In the genomic region with DNA sequence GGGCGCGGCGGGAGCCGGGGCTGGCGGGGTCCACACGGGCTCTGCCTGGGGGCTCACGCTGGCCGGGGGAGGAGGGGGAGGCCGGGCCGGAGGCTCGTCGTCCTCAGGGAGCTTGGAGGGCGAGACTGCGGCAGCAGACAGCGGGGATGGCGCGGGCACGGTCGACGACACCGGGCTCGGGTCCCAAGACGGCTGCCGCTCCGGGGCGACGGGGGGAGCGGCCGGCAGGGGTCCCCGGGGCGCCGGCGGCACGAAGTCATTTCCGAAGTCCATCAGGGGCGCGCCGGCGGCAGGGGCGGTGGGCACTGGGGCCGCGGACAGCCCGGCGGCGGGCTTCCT, we compare ENCODE assay signal across 8 cellular contexts. TPM values are rescaled to one million over a fixed set of nuclear protein-coding genes. Genes with fewer than 3 reads are reported as not detected.
A peak's percentile ranks its signal among the peaks of the same experiment; 100 is the strongest.
DNase-seq lines count a peak whose midpoint lies in the region; ATAC-seq, FAIRE-seq and TF ChIP-seq lines count a peak whose summit lies in the region.

No MANE protein-coding gene starts in this region.

- no peaks in the 10 kb centered on the region for H3K36me3 Mint-ChIP-seq in WTC11

- H3K4me1 ChIP-seq in A549 = peaks cover 44% of the 10 kb centered on the region
- H3K4me1 ChIP-seq in right atrium auricular region = peaks cover 0 to 50% of the 10 kb centered on the region in 2 donors
- H3K4me1 ChIP-seq in spleen = peaks cover 47 to 81% (median 73%) of the 10 kb centered on the region in 6 donors

- TF ChIP-seq EP300 in A549 (IDR thresholded peaks at IDR 0.05) = no peak

- no peak for FAIRE-seq in A549 (lab: Jason Lieb, UNC)

- H3K9me3 ChIP-seq in A549 (no peaks in the 10 kb centered on the region), right atrium auricular region (no peaks in the 10 kb centered on the region), spleen (no peaks in the 10 kb centered on the region)

- POLR2A ChIA-PET in A549 (lab: Yijun Ruan, JAX) (interaction anchor here (0.8 to 3.8 kb wide), 20 partner anchors 9 to 1282 kb away, joined by 3 to 41 read pairs (median 7); a partner anchor contains a TSS), WTC11 (lab: Charles Lee) (interaction anchor here (0.6 to 1.9 kb wide), 21 partner anchors 9 to 491 kb away, joined by 3 to 10 read pairs (median 4); a partner anchor contains a TSS)

- intact Hi-C loops in spleen (cut with DNase I; ENCODE audit: low total_unique reads) = no loop called here

- TF ChIP-seq POLR2A in A549 (IDR thresholded peaks at IDR 0.05; ENCODE audit: low read length) (no peak), spleen (IDR thresholded peaks at IDR 0.05) (no peak)

- no peaks in the 10 kb centered on the region for H3K9me3 Mint-ChIP-seq in WTC11

- H3K27ac Mint-ChIP-seq in WTC11 = no peak overlapping the region

- DNase-seq in A549 (ENCODE audit: low read depth in 1 of 2, low spot score in 1 of 2) = peak in 1 of 2 experiments; percentile 31
- no peak for DNase-seq in WTC11 (ENCODE audit: low spot score)
- no peak for DNase-seq in right atrium auricular region (ENCODE audit: low spot score)
- peak; percentile 94 for DNase-seq in spleen
- no peak for DNase-seq in D341Med (ENCODE audit: low spot score)
- DNase-seq in SIG-M5 (lab: John Stamatoyannopoulos, UW) = no peak
- no peak for DNase-seq in NCI-H510A treated with DMSO at 0.1 percent for 48 hours (lab: John Stamatoyannopoulos, UW)

- CTCF ChIA-PET in A549 (lab: Yijun Ruan, JAX) (interaction anchor here (0.7 to 4.8 kb wide), 27 partner anchors 9 to 159 kb away, joined by 3 to 198 read pairs (median 9); no protein-coding TSS in a partner anchor), WTC11 (lab: Charles Lee) (interaction anchor here (0.5 to 4.3 kb wide), 8 partner anchors 9 to 211 kb away, joined by 3 to 25 read pairs (median 6); no protein-coding TSS in a partner anchor)

- H3K36me3 ChIP-seq in right atrium auricular region (no peaks in the 10 kb centered on the region), spleen (no peaks in the 10 kb centered on the region)

- H3K4me3 ChIP-seq in A549 (peak overlapping the region; percentile 95), right atrium auricular region (peak overlapping the region; percentile 97 to 98), spleen (peak overlapping the region; percentile 71 to 95 (median 84))

- WGBS in A549 (ENCODE audit: missing lambda C conversion rate) = 0% methylated on average over 22 of the region's 45 CpGs
- WGBS in spleen, 5 donors = 0 to 1% (median 1%) methylated on average over 9 to 45 of the region's 45 CpGs; no CpG with 5 or more reads in 1 of the 5 donors

- peak overlapping the region; percentile 99 for H3K4me3 Mint-ChIP-seq in WTC11

- H3K27ac ChIP-seq in A549 (peak overlapping the region; percentile 94 to 97), right atrium auricular region (peak overlapping the region; percentile 99 to 100), spleen (peak overlapping the region; percentile 98 to 99 (median 99))

- TF ChIP-seq RAD21 in A549 (conservative IDR thresholded peaks at IDR 0.05 in 1 of 2, IDR thresholded peaks at IDR 0.05 in 1 of 2) = no peak

- H3K27me3 ChIP-seq in right atrium auricular region (no peaks in the 10 kb centered on the region), spleen (replicated peaks in 1 of 7) (no peaks in the 10 kb centered on the region)

- no peak for TF ChIP-seq CTCF in A549 (IDR thresholded peaks at IDR 0.05)
- no peak for TF ChIP-seq CTCF in WTC11 (IDR thresholded peaks at IDR 0.05)
- no peak for TF ChIP-seq CTCF in right atrium auricular region (IDR thresholded peaks at IDR 0.05)
- TF ChIP-seq CTCF in spleen (IDR thresholded peaks at IDR 0.05 in 8 of 11, conservative IDR thresholded peaks at IDR 0.05 in 3 of 11) = no peak

- peak overlapping the region; percentile 96 for H3K4me2 ChIP-seq in A549

- no peaks in the 10 kb centered on the region for H3K27me3 Mint-ChIP-seq in WTC11 (ENCODE audit: low read depth)

- ATAC-seq in A549 = peak in 1 of 2 experiments; percentile 22; a peak in 2 of 6 replicates
- ATAC-seq in GM21528 (IDR thresholded peaks at IDR 0.05; ENCODE audit: low FRiP score, unreplicated experiment) = peak; percentile 1
- ATAC-seq in WTC11 = no peak

- H3K4me1 Mint-ChIP-seq in WTC11 = peaks cover 44% of the 10 kb centered on the region

TF ChIP-seq in A549, 52 proteins besides CTCF, POLR2A, EP300 and RAD21 (continues in another document):
- TF ChIP-seq CBX2 (IDR thresholded peaks at IDR 0.05; ENCODE audit: borderline replicate concordance, low read depth) (no peak), CHD2 (IDR thresholded peaks at IDR 0.05; ENCODE audit: low read length, partially characterized antibody) (no peak), FOSL2 (IDR thresholded peaks at IDR 0.05) (no peak), FOSL2 (CRISPR knock-in tag; IDR thresholded peaks at IDR 0.05) (no peak), NPAS2 (CRISPR knock-in tag; IDR thresholded peaks at IDR 0.05; ENCODE audit: borderline replicate concordance) (no peak), POLR2AphosphoS2 (conservative IDR thresholded peaks at IDR 0.05; ENCODE audit: low read length) (no peak), JUNB (IDR thresholded peaks at IDR 0.05) (no peak), RCOR1 (IDR thresholded peaks at IDR 0.05; ENCODE audit: low read depth, low read length) (no peak)
- TF ChIP-seq, protein P1, sequence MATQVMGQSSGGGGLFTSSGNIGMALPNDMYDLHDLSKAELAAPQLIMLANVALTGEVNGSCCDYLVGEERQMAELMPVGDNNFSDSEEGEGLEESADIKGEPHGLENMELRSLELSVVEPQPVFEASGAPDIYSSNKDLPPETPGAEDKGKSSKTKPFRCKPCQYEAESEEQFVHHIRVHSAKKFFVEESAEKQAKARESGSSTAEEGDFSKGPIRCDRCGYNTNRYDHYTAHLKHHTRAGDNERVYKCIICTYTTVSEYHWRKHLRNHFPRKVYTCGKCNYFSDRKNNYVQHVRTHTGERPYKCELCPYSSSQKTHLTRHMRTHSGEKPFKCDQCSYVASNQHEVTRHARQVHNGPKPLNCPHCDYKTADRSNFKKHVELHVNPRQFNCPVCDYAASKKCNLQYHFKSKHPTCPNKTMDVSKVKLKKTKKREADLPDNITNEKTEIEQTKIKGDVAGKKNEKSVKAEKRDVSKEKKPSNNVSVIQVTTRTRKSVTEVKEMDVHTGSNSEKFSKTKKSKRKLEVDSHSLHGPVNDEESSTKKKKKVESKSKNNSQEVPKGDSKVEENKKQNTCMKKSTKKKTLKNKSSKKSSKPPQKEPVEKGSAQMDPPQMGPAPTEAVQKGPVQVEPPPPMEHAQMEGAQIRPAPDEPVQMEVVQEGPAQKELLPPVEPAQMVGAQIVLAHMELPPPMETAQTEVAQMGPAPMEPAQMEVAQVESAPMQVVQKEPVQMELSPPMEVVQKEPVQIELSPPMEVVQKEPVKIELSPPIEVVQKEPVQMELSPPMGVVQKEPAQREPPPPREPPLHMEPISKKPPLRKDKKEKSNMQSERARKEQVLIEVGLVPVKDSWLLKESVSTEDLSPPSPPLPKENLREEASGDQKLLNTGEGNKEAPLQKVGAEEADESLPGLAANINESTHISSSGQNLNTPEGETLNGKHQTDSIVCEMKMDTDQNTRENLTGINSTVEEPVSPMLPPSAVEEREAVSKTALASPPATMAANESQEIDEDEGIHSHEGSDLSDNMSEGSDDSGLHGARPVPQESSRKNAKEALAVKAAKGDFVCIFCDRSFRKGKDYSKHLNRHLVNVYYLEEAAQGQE (IDR thresholded peaks at IDR 0.05) = no peak

TF ChIP-seq in WTC11, 78 proteins besides CTCF, POLR2A, EP300 and RAD21:
- TF ChIP-seq NFATC4 (CRISPR knock-in tag; IDR thresholded peaks at IDR 0.05) = no peak
- TF ChIP-seq, protein P2, sequence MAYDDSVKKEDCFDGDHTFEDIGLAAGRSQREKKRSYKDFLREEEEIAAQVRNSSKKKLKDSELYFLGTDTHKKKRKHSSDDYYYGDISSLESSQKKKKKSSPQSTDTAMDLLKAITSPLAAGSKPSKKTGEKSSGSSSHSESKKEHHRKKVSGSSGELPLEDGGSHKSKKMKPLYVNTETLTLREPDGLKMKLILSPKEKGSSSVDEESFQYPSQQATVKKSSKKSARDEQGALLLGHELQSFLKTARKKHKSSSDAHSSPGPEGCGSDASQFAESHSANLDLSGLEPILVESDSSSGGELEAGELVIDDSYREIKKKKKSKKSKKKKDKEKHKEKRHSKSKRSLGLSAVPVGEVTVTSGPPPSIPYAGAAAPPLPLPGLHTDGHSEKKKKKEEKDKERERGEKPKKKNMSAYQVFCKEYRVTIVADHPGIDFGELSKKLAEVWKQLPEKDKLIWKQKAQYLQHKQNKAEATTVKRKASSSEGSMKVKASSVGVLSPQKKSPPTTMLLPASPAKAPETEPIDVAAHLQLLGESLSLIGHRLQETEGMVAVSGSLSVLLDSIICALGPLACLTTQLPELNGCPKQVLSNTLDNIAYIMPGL (CRISPR knock-in tag; IDR thresholded peaks at IDR 0.05) = 0 out of 2 replicates have a peak, but pooled peaks have one; percentile 7

RNA-seq across cellular contexts. Expression of a gene that starts 0.5 kb away (rescaled TPM):
- 302 and 336 TPM in 2 replicates for polyA plus RNA-seq in A549 (2011; rRNA removed)
- 195 and 217 TPM in 2 replicates for polyA plus RNA-seq in A549 (2012; cell fraction: cytosol; rRNA removed)
- polyA plus RNA-seq in A549 (2012; cell fraction: nucleus; rRNA removed) = 194 and 224 TPM in 2 replicates
- 367 to 403 TPM (median 394 TPM) in 3 replicates for polyA plus RNA-seq in A549 (2017; fragmentation: RNase III; extraction: RNeasy Plus Mini Kit Qiagen cat#74134 plus additional on column Dnase treatment)
- polyA minus RNA-seq in A549 (2011; rRNA and poly(A)+ RNA removed) = 164 and 187 TPM in 2 replicates
- 175 to 202 TPM (median 178 TPM) in 3 replicates for total RNA-seq in WTC11 (2021)
- 100 to 1,000 TPM; 152 to 203 TPM for total RNA-seq in right atrium auricular region
- 100 to 1,000 TPM; 129 to 215 (median 168) TPM for total RNA-seq in spleen
- polyA plus RNA-seq in spleen = 10 to 100 TPM; 55.2 to 87.4 (median 76.3) TPM
